Comparison of ENCODE assay signal across 13 cellular contexts in the genomic region with DNA sequence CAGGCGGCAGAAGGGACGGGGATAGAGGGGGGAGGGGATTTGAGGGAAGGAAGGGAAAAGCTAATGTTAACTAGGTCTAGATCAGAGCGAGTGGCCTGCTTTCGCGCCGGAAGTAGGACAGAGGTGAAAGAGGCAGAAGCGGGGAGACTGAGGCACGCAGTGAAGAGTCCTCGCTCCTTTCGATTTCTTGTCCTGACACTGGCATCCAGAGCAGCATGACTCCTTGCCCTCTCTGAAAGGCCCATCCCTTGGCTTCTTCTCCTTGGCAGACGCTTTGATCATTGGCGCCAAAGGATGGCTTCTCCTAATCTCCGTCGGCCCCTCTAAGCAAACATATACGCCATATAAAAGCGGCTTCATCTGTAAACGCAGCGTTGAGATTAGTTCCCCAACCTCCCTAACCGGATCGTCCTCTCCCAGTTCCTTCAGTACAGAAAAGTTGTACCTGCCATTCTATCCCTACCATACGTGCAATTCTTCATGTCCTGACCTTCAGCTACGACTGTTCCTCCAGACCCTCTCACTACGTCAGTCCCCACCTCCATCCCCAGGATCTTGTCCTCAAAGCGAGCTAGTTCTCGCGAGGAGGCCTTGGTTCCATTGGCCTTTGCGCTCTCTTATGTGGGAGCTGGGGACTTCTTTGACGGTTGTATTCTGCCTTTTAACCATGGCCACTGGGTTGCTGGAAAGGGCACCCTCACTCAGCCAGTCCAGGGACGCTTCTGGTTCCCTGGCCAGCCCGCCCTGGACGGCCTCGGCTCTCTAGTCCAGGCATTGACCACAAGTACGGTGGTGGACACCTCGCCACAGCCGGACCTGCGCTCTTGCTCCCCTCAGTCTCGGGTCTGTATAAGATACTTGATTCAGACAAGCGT. TPM values are rescaled to one million over a fixed set of nuclear protein-coding genes. Genes with fewer than 3 reads are reported as not detected.
DNase-seq lines count a peak whose midpoint lies in the region; ATAC-seq and TF ChIP-seq lines count a peak whose summit lies in the region.
"Had no signal": no experiment of that assay in that cellular context is flagged by ENCODE, and none has a peak within 500 bp of the region (broad histone marks: within the 10 kb centered on the region; RNA-seq: fewer than 3 reads in every experiment).

No MANE protein-coding gene starts in this region.

- no peaks in the 10 kb centered on the region for H3K36me3 ChIP-seq in adrenal gland (replicated peaks in 1 of 2)
- H3K36me3 ChIP-seq: gastroesophageal sphincter, neutrophil, SJSA1 had no signal

- intact Hi-C loops in CD4-positive, alpha-beta T cell (cut with DNase I, micrococcal nuclease), result no loop called here
- intact Hi-C loops in head of caudate nucleus (cut with DNase I), result no loop called here
- intact Hi-C loops in adrenal gland (cut with DNase I), result no loop called here

- no peak for TF ChIP-seq POLR2A in adrenal gland (IDR thresholded peaks at IDR 0.05)

- TF ChIP-seq CTCF in CD4-positive, alpha-beta T cell (IDR thresholded peaks at IDR 0.05), result no peak
- TF ChIP-seq CTCF in HL-60 (IDR thresholded peaks at IDR 0.05; ENCODE audit: insufficient read depth, low read length) (no peak), chondrocyte (IDR thresholded peaks at IDR 0.05) (no peak), nephron progenitor cell (IDR thresholded peaks at IDR 0.05) (no peak), adrenal gland (IDR thresholded peaks at IDR 0.05) (no peak)

- H3K9me3 ChIP-seq in CD4-positive, alpha-beta T cell (ENCODE audit: control insufficient read depth, low read length), result peaks cover 5% of the 10 kb centered on the region
- no peaks in the 10 kb centered on the region for H3K9me3 ChIP-seq in adrenal gland (replicated peaks in 1 of 3)
- H3K9me3 ChIP-seq: gastroesophageal sphincter, neutrophil had no signal

- no peak overlapping the region for H3K27ac ChIP-seq in CD4-positive, alpha-beta T cell (ENCODE audit: low read depth, low read length)
- no peak overlapping the region for H3K27ac ChIP-seq in HL-60 (replicated peaks)
- no peak overlapping the region for H3K27ac ChIP-seq in adrenal gland
- H3K27ac ChIP-seq: gastroesophageal sphincter, neutrophil, SJSA1 had no signal

- peaks cover 51% of the 10 kb centered on the region for H3K4me1 Mint-ChIP-seq in CD4-positive, alpha-beta T cell (ENCODE audit: low read depth)
- H3K4me1 Mint-ChIP-seq in chondrocyte (ENCODE audit: low read depth) (peaks cover 38% of the 10 kb centered on the region), nephron progenitor cell (peaks cover 42% of the 10 kb centered on the region)

- no peak overlapping the region for H3K27ac Mint-ChIP-seq in CD4-positive, alpha-beta T cell
- no peak overlapping the region for H3K27ac Mint-ChIP-seq in chondrocyte (ENCODE audit: unreplicated experiment)
- H3K27ac Mint-ChIP-seq in nephron progenitor cell, result no peak overlapping the region

- peak overlapping the region; percentile 70 for H3K4me3 Mint-ChIP-seq in CD4-positive, alpha-beta T cell
- H3K4me3 Mint-ChIP-seq in chondrocyte (ENCODE audit: unreplicated experiment) (peak overlapping the region; percentile 58), nephron progenitor cell (peak overlapping the region; percentile 82)

- 2 to 4% (median 3%) methylated on average over 30 to 38 of the region's 38 CpGs for WGBS in adrenal gland, 4 donors

- ATAC-seq in CD4-positive, alpha-beta T cell (ENCODE audit: poor library complexity), result no peak
- no peak for ATAC-seq in GM21367 (IDR thresholded peaks at IDR 0.05; ENCODE audit: unreplicated experiment)
- ATAC-seq in GM21447 (IDR thresholded peaks at IDR 0.05; ENCODE audit: unreplicated experiment), result no peak
- ATAC-seq: gastroesophageal sphincter had no signal

- DNase-seq in CD4-positive, alpha-beta T cell, result no peak
- DNase-seq in HL-60 (ENCODE audit: low read depth in 1 of 2, low spot score in 1 of 2) (no peak), chondrocyte (ENCODE audit: low spot score) (peak; percentile 56), nephron progenitor cell (no peak), head of caudate nucleus (no peak), adrenal gland (no peak)
- DNase-seq: activated gamma-delta T cell treated with Interleukin-2 at 50 U/mL for 16 hours, NCI-H1436 had no signal

- no peaks in the 10 kb centered on the region for H3K36me3 Mint-ChIP-seq in CD4-positive, alpha-beta T cell (ENCODE audit: low read depth)
- peaks cover 7% of the 10 kb centered on the region for H3K36me3 Mint-ChIP-seq in chondrocyte (ENCODE audit: low read depth)
- H3K36me3 Mint-ChIP-seq in nephron progenitor cell (ENCODE audit: low read depth), result no peaks in the 10 kb centered on the region

- POLR2A ChIA-PET in CD4-positive, alpha-beta T cell (lab: Charles Lee), result interaction anchor here (1.0 kb wide), 1 partner anchor 38 kb away, joined by 3 read pairs; no protein-coding TSS in a partner anchor

- H3K9me3 Mint-ChIP-seq in CD4-positive, alpha-beta T cell, result peaks cover 3% of the 10 kb centered on the region
- H3K9me3 Mint-ChIP-seq in chondrocyte (ENCODE audit: low read depth) (peaks cover 4% of the 10 kb centered on the region), nephron progenitor cell (peaks cover 7% of the 10 kb centered on the region)

- H3K4me3 ChIP-seq in HL-60 (replicated peaks; ENCODE audit: insufficient read depth, low read length) (peak overlapping the region; percentile 1), adrenal gland (no peak overlapping the region)
- H3K4me3 ChIP-seq: gastroesophageal sphincter, SJSA1 had no signal

- peaks cover 92% of the 10 kb centered on the region for H3K27me3 ChIP-seq in CD4-positive, alpha-beta T cell (ENCODE audit: control insufficient read depth, insufficient read depth, low read length)
- H3K27me3 ChIP-seq in HL-60 (ENCODE audit: insufficient read depth, poor library complexity, severe bottlenecking), result peaks cover 75% of the 10 kb centered on the region
- peaks cover 77% of the 10 kb centered on the region for H3K27me3 ChIP-seq in adrenal gland

- H3K4me1 ChIP-seq in adrenal gland (replicated peaks in 1 of 2), result peaks cover 0 to 4% of the 10 kb centered on the region in 2 donors

- H3K27me3 Mint-ChIP-seq in CD4-positive, alpha-beta T cell, result peaks cover 91% of the 10 kb centered on the region
- peaks cover 83% of the 10 kb centered on the region for H3K27me3 Mint-ChIP-seq in chondrocyte (ENCODE audit: low read depth)
- H3K27me3 Mint-ChIP-seq in nephron progenitor cell (ENCODE audit: low read depth, poor library complexity), result peaks cover 98% of the 10 kb centered on the region

- CTCF ChIA-PET in CD4-positive, alpha-beta T cell (lab: Charles Lee), result no interaction called here

RNA-seq across cellular contexts. Expression of a gene that starts 0.9 kb away (rescaled TPM):
- not detected for total RNA-seq in CD4-positive, alpha-beta T cell
- total RNA-seq in chondrocyte, result not detected in 3 replicates
- total RNA-seq in adrenal gland, result not detected
- polyA plus RNA-seq in adrenal gland, result not detected
- total RNA-seq: gastroesophageal sphincter, SJSA1 had no signal

RNA-seq across cellular contexts. Expression of a gene that starts 24.3 kb away (rescaled TPM):
- total RNA-seq in CD4-positive, alpha-beta T cell, result not detected
- total RNA-seq in chondrocyte (not detected in 3 replicates), adrenal gland (not detected)
- polyA plus RNA-seq in adrenal gland, result under 1 TPM in 1 of 3 donors, not detected in 2; 0.03 TPM
